In the genomic region with DNA sequence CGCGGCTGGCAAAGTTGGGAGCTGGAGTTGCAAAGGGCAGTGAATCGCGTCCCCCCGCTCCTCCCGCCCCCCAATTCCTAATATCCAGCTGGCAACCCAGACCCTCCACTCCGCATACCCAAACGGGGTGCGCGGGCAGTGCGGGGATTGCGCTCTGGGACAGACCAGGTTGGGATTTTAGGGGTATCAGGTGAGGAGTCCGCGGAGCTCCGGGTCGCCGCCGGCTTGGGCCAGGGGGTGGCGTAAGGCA, we compare ENCODE assay signal across 8 cellular contexts. TPM values are rescaled to one million over a fixed set of nuclear protein-coding genes. Genes with fewer than 3 reads are reported as not detected.
DNase-seq lines count a peak whose midpoint lies in the region; ATAC-seq, FAIRE-seq and TF ChIP-seq lines count a peak whose summit lies in the region.

No MANE protein-coding gene starts in this region.

- H3K4me3 ChIP-seq in iPS-11a (ENCODE audit: low read depth, low read length): peak overlapping the region; percentile 70

- intact Hi-C loops in activated CD4-positive, alpha-beta memory T cell treated with anti-CD3 and anti-CD28 coated beads for 36 hours (cut with micrococcal nuclease): loop anchor here (2.0 to 5.0 kb wide), 7 partner anchors 71 to 1826 kb away; partner anchors contain the start of gene GCNT4

- H3K79me2 ChIP-seq in H9 (ENCODE audit: insufficient read depth, low read length): peaks cover 22% of the 10 kb centered on the region; the same call in 1 of the 2 replicates

- H4K8ac ChIP-seq in H9 (replicated peaks; ENCODE audit: insufficient read length, low read depth, low read length): no peak overlapping the region

- FAIRE-seq in frontal cortex (lab: Jason Lieb, UNC): no peak

- peak overlapping the region; percentile 56 for H3K4me2 ChIP-seq in H9 (ENCODE audit: insufficient read depth, insufficient read length, low read length)

- H3K4me1 Mint-ChIP-seq in H9: peaks cover 29% of the 10 kb centered on the region in 2 experiments
- peaks cover 51% of the 10 kb centered on the region for H3K4me1 Mint-ChIP-seq in activated CD4-positive, alpha-beta memory T cell treated with anti-CD3 and anti-CD28 coated beads for 36 hours (ENCODE audit: low read depth)
- peaks cover 29 to 51% of the 10 kb centered on the region in 2 donors for H3K4me1 Mint-ChIP-seq in stimulated activated naive B cell treated with anti-CD40 and anti-IgM and Interleukin-4, amounts not matched to agents 10 μg/mL and 1 μg/mL and 100 μg/mL, for 72 hours

- peaks cover 3% of the 10 kb centered on the region for H3K79me1 ChIP-seq in H9 (ENCODE audit: insufficient read depth, low read depth, low read length, poor library complexity, severe bottlenecking)

- H4K5ac ChIP-seq in H9 (ENCODE audit: insufficient read length, low read depth, low read length): no peak overlapping the region

- no peak overlapping the region for H2BK12ac ChIP-seq in H9 (ENCODE audit: insufficient read length, low read depth, low read length)

- DNase-seq in H9: no peak
- no peak for DNase-seq in activated CD4-positive, alpha-beta memory T cell treated with anti-CD3 and anti-CD28 coated beads for 36 hours
- no peak for DNase-seq in stimulated activated naive B cell treated with anti-CD40 and anti-IgM and Interleukin-4, amounts not matched to agents 10 μg/mL and 1 μg/mL and 100 μg/mL, for 72 hours
- DNase-seq in frontal cortex (ENCODE audit: low spot score in 2 of 2): no peak

- H3K14ac ChIP-seq in H9 (ENCODE audit: insufficient read depth, low read length): 0 out of 2 replicates have a peak overlapping the region, but pooled peaks have one; percentile 61

- no peak; the same call in 1 of the 3 replicates for TF ChIP-seq CTCF in H9 (conservative IDR thresholded peaks at IDR 0.05)

- H2BK120ac ChIP-seq in H9 (ENCODE audit: low read depth, low read length, poor library complexity, severe bottlenecking): no peak overlapping the region

- H3K4me3 Mint-ChIP-seq in H9: peak overlapping the region; percentile 91 to 96
- H3K4me3 Mint-ChIP-seq in activated CD4-positive, alpha-beta memory T cell treated with anti-CD3 and anti-CD28 coated beads for 36 hours: peak overlapping the region; percentile 98
- peak overlapping the region; percentile 91 to 93 for H3K4me3 Mint-ChIP-seq in stimulated activated naive B cell treated with anti-CD40 and anti-IgM and Interleukin-4, amounts not matched to agents 10 μg/mL and 1 μg/mL and 100 μg/mL, for 72 hours

- H3K9me3 ChIP-seq in H9 (ENCODE audit: control insufficient read depth, low read depth, low read length): no peaks in the 10 kb centered on the region

- H3K4ac ChIP-seq in H9 (ENCODE audit: low read depth, low read length): no peak overlapping the region

- no peak overlapping the region for H2BK15ac ChIP-seq in H9 (ENCODE audit: low read depth, low read length)

- no peaks in the 10 kb centered on the region; a peak in 1 of 5 replicates for H3K9me3 Mint-ChIP-seq in H9
- H3K9me3 Mint-ChIP-seq in activated CD4-positive, alpha-beta memory T cell treated with anti-CD3 and anti-CD28 coated beads for 36 hours: no peaks in the 10 kb centered on the region
- H3K9me3 Mint-ChIP-seq in stimulated activated naive B cell treated with anti-CD40 and anti-IgM and Interleukin-4, amounts not matched to agents 10 μg/mL and 1 μg/mL and 100 μg/mL, for 72 hours: no peaks in the 10 kb centered on the region

- H4K91ac ChIP-seq in H9 (ENCODE audit: insufficient read length, low read depth, low read length): no peak overlapping the region

- H3K9ac ChIP-seq in H9 (ENCODE audit: extremely low read depth, insufficient read length, low read length): peak overlapping the region; percentile 27

- H3K4me1 ChIP-seq in H9 (ENCODE audit: insufficient read depth, low read length): peaks cover 11% of the 10 kb centered on the region; the same call in 1 of the 2 replicates

- CTCF ChIA-PET in activated CD4-positive, alpha-beta memory T cell treated with anti-CD3 and anti-CD28 coated beads for 36 hours (lab: Charles Lee): interaction anchor here (0.7 to 7.5 kb wide), 20 partner anchors 9 to 371 kb away, joined by 3 to 164 read pairs (median 5); no protein-coding TSS in a partner anchor

- H2AFZ ChIP-seq in H9 (ENCODE audit: low read length): no peak overlapping the region

- peaks cover 7% of the 10 kb centered on the region for H3K23me2 ChIP-seq in H9 (ENCODE audit: insufficient read length, low read depth, low read length, poor library complexity, severe bottlenecking)

- H3K23ac ChIP-seq in H9 (ENCODE audit: insufficient read length, low read depth, low read length): no peak overlapping the region

- no peaks in the 10 kb centered on the region; a peak in 1 of 7 replicates for H3K36me3 Mint-ChIP-seq in H9 (ENCODE audit: insufficient read depth in 1 of 3, low read depth in 3 of 3)
- peaks cover 8% of the 10 kb centered on the region for H3K36me3 Mint-ChIP-seq in activated CD4-positive, alpha-beta memory T cell treated with anti-CD3 and anti-CD28 coated beads for 36 hours
- peaks cover 0 to 1% of the 10 kb centered on the region in 2 donors for H3K36me3 Mint-ChIP-seq in stimulated activated naive B cell treated with anti-CD40 and anti-IgM and Interleukin-4, amounts not matched to agents 10 μg/mL and 1 μg/mL and 100 μg/mL, for 72 hours

- H2BK20ac ChIP-seq in H9 (ENCODE audit: low read depth, low read length, poor library complexity, severe bottlenecking): no peak overlapping the region

- no peak overlapping the region for H2AK5ac ChIP-seq in H9 (ENCODE audit: insufficient read length, low read length)

- peak overlapping the region in 1 of 3 experiments; percentile 53; a peak in 1 of 7 replicates for H3K27ac Mint-ChIP-seq in H9
- H3K27ac Mint-ChIP-seq in activated CD4-positive, alpha-beta memory T cell treated with anti-CD3 and anti-CD28 coated beads for 36 hours: peak overlapping the region; percentile 98
- H3K27ac Mint-ChIP-seq in stimulated activated naive B cell treated with anti-CD40 and anti-IgM and Interleukin-4, amounts not matched to agents 10 μg/mL and 1 μg/mL and 100 μg/mL, for 72 hours: peak overlapping the region; percentile 95

- ATAC-seq in stimulated activated naive B cell treated with anti-CD40 and anti-IgM and Interleukin-4, amounts not matched to agents 10 μg/mL and 1 μg/mL and 100 μg/mL, for 72 hours (replicated peaks): no peak
- no peak for ATAC-seq in HG02973 (IDR thresholded peaks at IDR 0.05; ENCODE audit: unreplicated experiment)
- ATAC-seq in GM21526 (IDR thresholded peaks at IDR 0.05; ENCODE audit: low FRiP score, unreplicated experiment): no peak
- ATAC-seq in HG03139 (IDR thresholded peaks at IDR 0.05; ENCODE audit: unreplicated experiment): no peak

- no peak overlapping the region for H3T11ph ChIP-seq in H9 (ENCODE audit: low read length)

- no peak overlapping the region for H2BK5ac ChIP-seq in H9 (ENCODE audit: insufficient read length, low read length)

- H3K56ac ChIP-seq in H9 (ENCODE audit: insufficient read length, low read depth, low read length): no peak overlapping the region

- H3K18ac ChIP-seq in H9 (ENCODE audit: insufficient read length, low read depth, low read length): peak overlapping the region; percentile 21

- H3K27me3 Mint-ChIP-seq in H9 (ENCODE audit: low read depth): peaks cover 15% of the 10 kb centered on the region
- no peaks in the 10 kb centered on the region for H3K27me3 Mint-ChIP-seq in activated CD4-positive, alpha-beta memory T cell treated with anti-CD3 and anti-CD28 coated beads for 36 hours
- H3K27me3 Mint-ChIP-seq in stimulated activated naive B cell treated with anti-CD40 and anti-IgM and Interleukin-4, amounts not matched to agents 10 μg/mL and 1 μg/mL and 100 μg/mL, for 72 hours: peaks cover 3 to 6% of the 10 kb centered on the region in 2 donors

- POLR2A ChIA-PET in activated CD4-positive, alpha-beta memory T cell treated with anti-CD3 and anti-CD28 coated beads for 36 hours (lab: Charles Lee): interaction anchor here (0.7 to 5.4 kb wide), 14 partner anchors 13 to 180 kb away, joined by 3 to 68 read pairs (median 5); no protein-coding TSS in a partner anchor

- no peak overlapping the region for H3K27ac ChIP-seq in H9 (ENCODE audit: insufficient read length, low read depth, low read length)

- no peaks in the 10 kb centered on the region for H4K20me1 ChIP-seq in H9 (ENCODE audit: control insufficient read depth, insufficient read depth, insufficient read length)

- WGBS in H9 (ENCODE audit: extremely low coverage, insufficient read length, low lambda C conversion rate): no CpG with 5 or more reads among the region's 19 CpGs

- no peaks in the 10 kb centered on the region for H3K27me3 ChIP-seq in H9 (ENCODE audit: insufficient read depth, low read length)

RNA-seq across cellular contexts. Expression of gene IQGAP2, which starts 0.6 kb away (rescaled TPM):
- total RNA-seq in H9 (2021) (22.5 and 23.2 TPM in 2 replicates), frontal cortex (9.4 TPM)
- total RNA-seq in activated CD4-positive, alpha-beta memory T cell treated with anti-CD3 and anti-CD28 coated beads for 36 hours: 10 to 100 TPM; 92.7 to 93.0 TPM
